Comparison of ENCODE assay signal across 8 cellular contexts in the genomic region with DNA sequence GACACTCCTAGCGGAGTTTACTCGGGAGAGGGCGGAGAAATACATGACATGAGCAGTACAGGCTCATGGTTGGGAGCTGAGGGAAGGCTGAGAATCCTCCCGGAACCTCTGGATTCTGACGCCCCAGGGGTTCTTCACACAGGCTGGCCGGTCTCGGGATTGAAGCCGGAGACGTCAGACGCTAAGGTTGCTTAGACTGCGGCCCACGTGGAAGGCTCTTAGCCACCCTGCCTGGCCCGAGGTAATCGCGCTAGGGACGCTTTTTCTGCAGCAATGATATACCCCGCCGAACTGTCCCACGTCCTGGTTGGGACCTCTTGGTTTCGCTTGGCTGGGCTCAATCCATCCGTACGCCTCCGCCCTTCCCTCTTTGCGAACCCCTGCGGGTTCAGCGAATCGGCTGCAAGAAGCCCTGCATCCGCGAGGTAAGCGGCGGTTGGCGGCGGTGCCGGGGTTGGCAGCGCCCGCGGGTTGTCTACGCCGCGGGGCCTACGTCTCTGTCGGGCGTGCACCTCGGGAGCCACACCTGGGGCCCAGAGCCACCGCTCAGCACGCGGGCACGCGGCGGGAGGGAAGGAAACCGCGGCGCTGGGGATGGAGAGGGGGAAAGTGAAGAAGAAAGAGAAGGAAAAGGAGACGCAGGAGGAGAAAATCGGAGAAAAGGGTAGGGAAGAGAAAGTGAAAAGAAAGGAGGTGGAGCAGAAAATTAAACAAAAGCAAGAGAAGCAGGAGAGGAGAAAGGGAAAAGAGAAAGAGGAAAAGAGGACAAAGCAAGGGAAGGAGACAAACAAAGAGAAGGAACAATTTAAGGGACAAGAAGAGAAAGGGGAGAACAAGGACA. TPM values are rescaled to one million over a fixed set of nuclear protein-coding genes. Genes with fewer than 3 reads are reported as not detected.
DNase-seq lines count a peak whose midpoint lies in the region; ATAC-seq, FAIRE-seq and TF ChIP-seq lines count a peak whose summit lies in the region.

A gene with protein sequence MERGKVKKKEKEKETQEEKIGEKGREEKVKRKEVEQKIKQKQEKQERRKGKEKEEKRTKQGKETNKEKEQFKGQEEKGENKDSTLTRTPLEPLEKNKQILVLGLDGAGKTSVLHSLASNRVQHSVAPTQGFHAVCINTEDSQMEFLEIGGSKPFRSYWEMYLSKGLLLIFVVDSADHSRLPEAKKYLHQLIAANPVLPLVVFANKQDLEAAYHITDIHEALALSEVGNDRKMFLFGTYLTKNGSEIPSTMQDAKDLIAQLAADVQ (plus strand): TSS at position 523 of the 841 bp plus-strand sequence. CDS start 72 bp downstream, at position 595.

- ATAC-seq in HG03432 (IDR thresholded peaks at IDR 0.05; ENCODE audit: unreplicated experiment): peak; percentile 86

- H3K4me1 ChIP-seq in kidney (ENCODE audit: control insufficient read depth in 1 of 2, insufficient read depth in 1 of 2, low read depth in 1 of 2, low read length in 2 of 2): peaks cover 0 to 5% of the 10 kb centered on the region in 2 donors

- H3K36me3 ChIP-seq in kidney (ENCODE audit: control insufficient read depth in 1 of 2, insufficient read depth in 2 of 2, low read length in 2 of 2): peaks cover 0 to under 1% of the 10 kb centered on the region in 2 donors

- peak; percentile 48 for FAIRE-seq in GM18507 (lab: Jason Lieb, UNC)
- FAIRE-seq in kidney (lab: Jason Lieb, UNC): no peak

- peak within 1 kb of the TSS in 1 of 2 donors; percentile 61 for H3K9ac ChIP-seq in kidney (ENCODE audit: low read length in 2 of 2)

- no peak within 1 kb of the TSS for H3K27ac ChIP-seq in kidney (ENCODE audit: low read depth in 2 of 2, low read length in 2 of 2)

- DNase-seq in GM18507 (ENCODE audit: extremely low spot score, insufficient read length, low read depth) (peak; percentile 9), cardiac fibroblast (ENCODE audit: low read depth in 2 of 2) (peak; percentile 52 to 68), kidney (peak; percentile 78), SIG-M5 treated with dmso at 0.1 percent for 504 hours (lab: John Stamatoyannopoulos, UW; ENCODE audit: unreplicated experiment) (no peak), SHP77 (lab: John Stamatoyannopoulos, UW) (no peak)
- peak in 3 of 4 experiments; percentile 22 to 45 (median 44) for DNase-seq in activated CD4-positive, CD25-positive, alpha-beta regulatory T cell (lab: John Stamatoyannopoulos, UW)
- DNase-seq in stimulated activated CD4-positive, alpha-beta T cell treated with anti-CD3 and anti-CD28 coated beads, Interleukin-12 subunit alpha, Interleukin-12 subunit beta, amount 100 ng/mL, for 48 hours (ENCODE audit: low read depth in 2 of 3, low spot score in 1 of 3): peak; percentile 23 to 39 (median 26)

- TF ChIP-seq CTCF in cardiac fibroblast (IDR thresholded peaks at IDR 0.05; ENCODE audit: low read depth, low read length) (no peak), kidney (IDR thresholded peaks at IDR 0.05; ENCODE audit: borderline replicate concordance, extremely low read depth, insufficient read depth) (no peak)

- H3K4me3 ChIP-seq in cardiac fibroblast (replicated peaks in 1 of 2; ENCODE audit: low read depth in 2 of 2, low read length in 2 of 2): peak within 1 kb of the TSS; percentile 58 to 62
- peak within 1 kb of the TSS; percentile 47 to 68 for H3K4me3 ChIP-seq in kidney (ENCODE audit: low read length in 2 of 2)

- intact Hi-C loops in kidney (cut with DNase I): no loop called here

- H3K9me3 ChIP-seq in kidney (ENCODE audit: control insufficient read depth in 1 of 2, low read length in 2 of 2): no peaks in the 10 kb centered on the region

RNA-seq across cellular contexts. Expression of the gene that starts here (rescaled TPM):
- 0.19 TPM for total RNA-seq in kidney
- polyA plus RNA-seq in kidney (ENCODE audit: insufficient read depth, low read depth, low replicate concordance): 0.26 TPM

Comparison
In these comparisons a context has a peak if more than half of its experiments do, and no peak if none do; other contexts are left out.
1. Peak in DNase-seq and H3K4me3 ChIP-seq in kidney; RNA of the gene not detected or under 1 TPM.
2. DNase-seq: peak in GM18507 (single experiment), activated CD4-positive, CD25-positive, alpha-beta regulatory T cell (3 of 4), cardiac fibroblast (2 of 2) and stimulated activated CD4-positive, alpha-beta T cell treated with anti-CD3 and anti-CD28 coated beads, Interleukin-12 subunit alpha, Interleukin-12 subunit beta, amount 100 ng/mL, for 48 hours (3 of 3); none in SIG-M5 treated with dmso at 0.1 percent for 504 hours (single experiment) and SHP77 (0 of 2).